Comparison of ENCODE assay signal across 2 cellular contexts in the genomic region with DNA sequence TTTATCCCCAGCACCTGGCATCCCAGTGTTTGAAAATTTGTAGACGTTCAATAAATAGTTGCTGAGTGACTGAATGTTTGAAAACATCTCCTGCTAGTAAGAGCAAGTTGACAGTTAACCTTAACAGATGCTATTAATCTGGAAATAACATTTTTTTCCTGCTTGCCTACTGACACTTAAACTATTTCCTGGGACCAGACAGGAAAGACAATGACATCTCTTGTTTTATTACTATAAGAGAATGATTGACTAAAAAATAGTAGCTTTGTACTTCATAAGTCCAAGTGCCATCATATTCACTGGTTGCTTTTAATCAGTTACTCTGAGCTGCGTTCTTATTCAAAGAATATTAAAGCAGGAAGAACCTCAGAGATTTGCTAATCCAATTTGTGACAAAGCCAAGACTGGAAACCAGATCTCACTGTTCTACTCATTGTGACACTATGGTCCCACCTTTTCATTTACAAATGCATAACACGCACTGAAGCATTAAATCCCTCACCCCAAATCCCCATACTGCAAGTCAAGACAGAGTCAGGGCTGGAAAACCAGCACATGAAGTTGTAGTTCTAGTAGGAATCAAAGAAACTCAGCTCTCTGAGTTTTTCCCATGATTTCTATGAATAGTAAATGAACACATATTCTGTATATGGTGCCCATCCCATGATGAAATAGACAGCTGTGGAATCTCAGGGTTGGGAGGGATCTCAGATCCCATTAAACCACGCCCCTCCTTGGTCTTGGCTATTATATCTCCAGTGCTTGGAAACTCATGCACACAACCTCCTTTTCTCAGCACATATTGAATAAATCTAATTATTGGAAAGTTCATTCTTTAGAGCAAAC.
A peak's percentile ranks its signal among the peaks of the same experiment; 100 is the strongest.
TF ChIP-seq lines count a peak whose summit lies in the region.

No MANE protein-coding gene starts in this region.

TF ChIP-seq in H1, 55 proteins besides CTCF, POLR2A, EP300 and RAD21:
- TF ChIP-seq EGR1 (IDR thresholded peaks at IDR 0.05; ENCODE audit: borderline replicate concordance, low read depth, low read length) (no peak), RXRA (IDR thresholded peaks at IDR 0.05; ENCODE audit: insufficient read depth, low read depth, low read length) (no peak), YY1 (IDR thresholded peaks at IDR 0.05; ENCODE audit: low read depth, low read length) (no peak), SP4 (IDR thresholded peaks at IDR 0.05; ENCODE audit: low read length) (no peak), TAF7 (optimal IDR thresholded peaks at IDR 0.05; ENCODE audit: borderline replicate concordance, low read depth, low read length) (no peak), JUND (IDR thresholded peaks at IDR 0.05; ENCODE audit: low read length) (no peak), TEAD4 (IDR thresholded peaks at IDR 0.05; ENCODE audit: low read depth, low read length) (no peak), EZH2 (IDR thresholded peaks at IDR 0.05; ENCODE audit: low read depth, low read length, severe bottlenecking) (no peak), TBP (IDR thresholded peaks at IDR 0.05; ENCODE audit: low read depth, low read length) (no peak), BRCA1 (IDR thresholded peaks at IDR 0.05; ENCODE audit: low read depth, low read length) (no peak), ZNF274 (IDR thresholded peaks at IDR 0.05; ENCODE audit: borderline replicate concordance, extremely low read depth, low read length) (no peak), POLR2AphosphoS5 (IDR thresholded peaks at IDR 0.05; ENCODE audit: low read depth, low read length) (no peak), CEBPB (IDR thresholded peaks at IDR 0.05; ENCODE audit: low read depth, low read length) (no peak)

TF ChIP-seq in neural cell, 6 proteins besides CTCF, POLR2A, EP300 and RAD21:
- TF ChIP-seq TAF1 (IDR thresholded peaks at IDR 0.05; ENCODE audit: low read depth) (no peak), POLR2AphosphoS5 (IDR thresholded peaks at IDR 0.05) (peak; percentile 24)
- TF ChIP-seq, protein P1, sequence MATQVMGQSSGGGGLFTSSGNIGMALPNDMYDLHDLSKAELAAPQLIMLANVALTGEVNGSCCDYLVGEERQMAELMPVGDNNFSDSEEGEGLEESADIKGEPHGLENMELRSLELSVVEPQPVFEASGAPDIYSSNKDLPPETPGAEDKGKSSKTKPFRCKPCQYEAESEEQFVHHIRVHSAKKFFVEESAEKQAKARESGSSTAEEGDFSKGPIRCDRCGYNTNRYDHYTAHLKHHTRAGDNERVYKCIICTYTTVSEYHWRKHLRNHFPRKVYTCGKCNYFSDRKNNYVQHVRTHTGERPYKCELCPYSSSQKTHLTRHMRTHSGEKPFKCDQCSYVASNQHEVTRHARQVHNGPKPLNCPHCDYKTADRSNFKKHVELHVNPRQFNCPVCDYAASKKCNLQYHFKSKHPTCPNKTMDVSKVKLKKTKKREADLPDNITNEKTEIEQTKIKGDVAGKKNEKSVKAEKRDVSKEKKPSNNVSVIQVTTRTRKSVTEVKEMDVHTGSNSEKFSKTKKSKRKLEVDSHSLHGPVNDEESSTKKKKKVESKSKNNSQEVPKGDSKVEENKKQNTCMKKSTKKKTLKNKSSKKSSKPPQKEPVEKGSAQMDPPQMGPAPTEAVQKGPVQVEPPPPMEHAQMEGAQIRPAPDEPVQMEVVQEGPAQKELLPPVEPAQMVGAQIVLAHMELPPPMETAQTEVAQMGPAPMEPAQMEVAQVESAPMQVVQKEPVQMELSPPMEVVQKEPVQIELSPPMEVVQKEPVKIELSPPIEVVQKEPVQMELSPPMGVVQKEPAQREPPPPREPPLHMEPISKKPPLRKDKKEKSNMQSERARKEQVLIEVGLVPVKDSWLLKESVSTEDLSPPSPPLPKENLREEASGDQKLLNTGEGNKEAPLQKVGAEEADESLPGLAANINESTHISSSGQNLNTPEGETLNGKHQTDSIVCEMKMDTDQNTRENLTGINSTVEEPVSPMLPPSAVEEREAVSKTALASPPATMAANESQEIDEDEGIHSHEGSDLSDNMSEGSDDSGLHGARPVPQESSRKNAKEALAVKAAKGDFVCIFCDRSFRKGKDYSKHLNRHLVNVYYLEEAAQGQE (IDR thresholded peaks at IDR 0.05; ENCODE audit: borderline replicate concordance): no peak
